8 cellular contexts compared by ENCODE assay signal in the genomic region with DNA sequence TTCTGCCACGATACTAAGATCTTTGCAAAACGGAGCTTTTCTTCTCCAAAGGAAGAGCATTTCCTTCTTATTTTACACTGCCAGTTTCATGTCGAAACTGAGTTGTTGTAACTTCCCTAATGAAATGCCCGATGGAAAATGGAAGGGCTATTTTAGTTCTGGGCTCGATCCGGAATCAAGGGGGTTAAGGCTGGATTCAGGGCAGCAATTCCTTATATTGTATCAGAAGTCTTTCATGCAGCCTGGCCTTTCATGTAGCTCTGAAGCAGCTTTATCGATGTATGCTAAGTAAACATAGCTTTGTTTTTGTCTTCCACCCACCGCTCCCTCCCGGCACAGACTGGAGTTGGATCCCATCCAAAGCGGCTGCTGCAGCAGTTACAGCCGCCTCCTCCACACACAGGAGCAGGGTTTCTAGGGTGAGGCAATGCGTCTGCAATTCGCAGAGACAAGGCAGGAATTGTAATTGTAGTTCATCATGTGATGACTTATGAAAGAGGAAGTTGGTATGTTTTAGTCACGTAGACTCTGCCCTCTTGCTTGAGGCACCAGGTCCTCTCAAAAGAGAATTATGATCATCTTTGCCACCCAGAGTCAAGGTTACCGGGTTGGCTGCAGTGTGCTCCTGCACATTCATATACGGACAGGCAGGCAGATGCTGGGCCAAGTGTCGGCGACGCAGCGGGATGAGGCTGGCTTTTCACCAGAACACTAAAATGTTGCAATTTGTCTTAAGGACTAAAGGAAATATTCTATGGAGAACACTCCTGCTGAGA. TPM values are rescaled to one million over a fixed set of nuclear protein-coding genes. Genes with fewer than 3 reads are reported as not detected.
DNase-seq lines count a peak whose midpoint lies in the region; ATAC-seq, FAIRE-seq and TF ChIP-seq lines count a peak whose summit lies in the region.

No MANE protein-coding gene starts in this region.

- H3K9me3 ChIP-seq in T-helper 17 cell (ENCODE audit: control insufficient read depth, low read length, poor library complexity, severe bottlenecking) = peaks cover 3% of the 10 kb centered on the region

- in situ Hi-C loops in astrocyte of the cerebellum (cut with HindIII; ENCODE audit: low sequenced_read_pairs) = loop anchor here (10.0 kb wide), 2 partner anchors 92 to 462 kb away; no protein-coding TSS in a partner anchor

- no peaks in the 10 kb centered on the region for H3K27me3 Mint-ChIP-seq in T-helper 17 cell

- H3K27ac Mint-ChIP-seq in T-helper 17 cell = peak overlapping the region; percentile 100

- TF ChIP-seq POLR2A in GM12891 (IDR thresholded peaks at IDR 0.05; ENCODE audit: low read depth, low read length) = peak; percentile 76; the same call in 1 of the 2 replicates

- no peak for DNase-seq in GM12891 (ENCODE audit: insufficient read length, low spot score)
- peak; percentile 33 to 55 for DNase-seq in NCI-H187 (lab: John Stamatoyannopoulos, UW)
- peak; percentile 48 to 80 (median 67) for DNase-seq in T-helper 17 cell
- peak; percentile 86 for DNase-seq in astrocyte of the cerebellum (ENCODE audit: low read depth)
- peak; percentile 83 for DNase-seq in hepatic stellate cell (ENCODE audit: low spot score)
- DNase-seq in sciatic nerve (ENCODE audit: low spot score) = peak; percentile 93
- DNase-seq in OCI-M2 (lab: John Stamatoyannopoulos, UW; ENCODE audit: unreplicated experiment) = no peak

- H3K36me3 Mint-ChIP-seq in T-helper 17 cell (ENCODE audit: low read depth) = no peaks in the 10 kb centered on the region

- peaks cover 46% of the 10 kb centered on the region for H3K4me1 Mint-ChIP-seq in T-helper 17 cell

- intact Hi-C loops in sciatic nerve (cut with DNase I) = loop anchor here (5.0 kb wide), 1 partner anchor 110 kb away; no protein-coding TSS in a partner anchor

- peak overlapping the region; percentile 90 for H3K4me3 Mint-ChIP-seq in T-helper 17 cell

- ATAC-seq in HG02840 (IDR thresholded peaks at IDR 0.05; ENCODE audit: low FRiP score, unreplicated experiment) (peak; percentile 23), T-helper 17 cell (peak; percentile 34), sciatic nerve (peak; percentile 79)

- no peak overlapping the region for H3K4me3 ChIP-seq in astrocyte of the cerebellum (ENCODE audit: low read depth, low read length)

- peak; percentile 94 for FAIRE-seq in GM12891 (lab: Jason Lieb, UNC)

- TF ChIP-seq CTCF in astrocyte of the cerebellum (IDR thresholded peaks at IDR 0.05; ENCODE audit: low read depth, low read length, missing control alignments) = no peak

TF ChIP-seq in GM12891, 5 proteins besides CTCF, POLR2A, EP300 and RAD21:
- TF ChIP-seq TAF1 (IDR thresholded peaks at IDR 0.05; ENCODE audit: low read depth, low read length) (peak; percentile 73), POU2F2 (IDR thresholded peaks at IDR 0.05; ENCODE audit: low read depth, low read length) (0 out of 2 replicates have a peak, but pooled peaks have one; percentile 17), POLR2AphosphoS5 (IDR thresholded peaks at IDR 0.05; ENCODE audit: low read depth, low read length) (peak; percentile 91), SPI1 (IDR thresholded peaks at IDR 0.05; ENCODE audit: low read depth, low read length) (peak; percentile 92), PAX5 (IDR thresholded peaks at IDR 0.05; ENCODE audit: insufficient read depth, low read length, severe bottlenecking) (no peak)

RNA-seq across cellular contexts. Expression of a gene that starts 2.6 kb away (rescaled TPM):
- polyA plus RNA-seq in GM12891 (2012; ENCODE audit: low read depth, missing spikeins) = 99.5 TPM
- 100 to 1,000 TPM; 463 to 482 TPM for total RNA-seq in T-helper 17 cell
- 142 TPM for total RNA-seq in sciatic nerve

Comparison
In these comparisons a context has a peak if more than half of its experiments do, and no peak if none do; other contexts are left out.
1. DNase-seq: peak in NCI-H187 (2 of 2), T-helper 17 cell (3 of 3), astrocyte of the cerebellum (single experiment), hepatic stellate cell (single experiment) and sciatic nerve (single experiment); none in GM12891 (single experiment) and OCI-M2 (single experiment).
2. ATAC-seq: peak in every context shown above with its lines; median percentile 79 in sciatic nerve; 34 in T-helper 17 cell; 23 in HG02840.